In genomic region chr7:1537631-1538412, GRCh38 we compare ENCODE assay signal across 8 cellular contexts.
DNase-seq lines count a peak whose midpoint lies in the region; ATAC-seq and TF ChIP-seq lines count a peak whose summit lies in the region.

No MANE protein-coding gene starts in this region.

- TF ChIP-seq RAD21 in Ishikawa (IDR thresholded peaks at IDR 0.05; ENCODE audit: low read depth), result no peak

- DNase-seq in AG04449 (ENCODE audit: low read depth, low spot score) (peak; percentile 76), brain microvascular endothelial cell (peak; percentile 100), inferior parietal cortex (ENCODE audit: extremely low spot score) (peak; percentile 82), skeletal muscle cell (ENCODE audit: low read depth) (peak; percentile 79), SKM-1 (lab: John Stamatoyannopoulos, UW; ENCODE audit: unreplicated experiment) (no peak), activated gamma-delta T cell treated with Interleukin-2 at 50 U/mL for 16 hours (no peak)

- no peak for ATAC-seq in HG03196 (IDR thresholded peaks at IDR 0.05; ENCODE audit: unreplicated experiment)

- H3K27ac ChIP-seq in brain microvascular endothelial cell, result peak overlapping the region; percentile 99

- TF ChIP-seq CTCF in AG04449 (IDR thresholded peaks at IDR 0.05; ENCODE audit: insufficient read depth, low read length, missing control alignments) (no peak), brain microvascular endothelial cell (IDR thresholded peaks at IDR 0.05; ENCODE audit: low read depth, low read length, missing control alignments) (no peak)

- POLR2A ChIA-PET in AG04449 (lab: Yijun Ruan, JAX), result interaction anchor here (1.0 kb wide), 1 partner anchor 17 kb away, joined by 3 read pairs; no protein-coding TSS in a partner anchor

- peaks cover 38% of the 10 kb centered on the region for H3K36me3 ChIP-seq in brain microvascular endothelial cell (replicated peaks)

- no peaks in the 10 kb centered on the region for H3K27me3 ChIP-seq in brain microvascular endothelial cell (replicated peaks)

- CTCF ChIA-PET in AG04449 (lab: Yijun Ruan, JAX), result no interaction called here

- TF ChIP-seq EP300 in Ishikawa (IDR thresholded peaks at IDR 0.05; ENCODE audit: borderline replicate concordance), result no peak

- in situ Hi-C loops in brain microvascular endothelial cell (cut with HindIII; ENCODE audit: low pct_ligation_motif_present, low sequenced_read_pairs), result no loop called here

- H3K4me3 ChIP-seq in AG04449 (ENCODE audit: low read depth, low read length) (peak overlapping the region; percentile 68), brain microvascular endothelial cell (ENCODE audit: low read depth, low read length) (peak overlapping the region; percentile 55), skeletal muscle cell (ENCODE audit: low read depth, low read length) (peak overlapping the region; percentile 38)

TF ChIP-seq in Ishikawa, 13 proteins besides CTCF, POLR2A, EP300 and RAD21:
- TF ChIP-seq TEAD4 (IDR thresholded peaks at IDR 0.05), result peak; percentile 75
- TF ChIP-seq EGR1 (IDR thresholded peaks at IDR 0.05), result peak; percentile 63
- no peak for TF ChIP-seq REST (IDR thresholded peaks at IDR 0.05; ENCODE audit: low read depth)
- no peak for TF ChIP-seq YY1 (IDR thresholded peaks at IDR 0.05; ENCODE audit: low read depth)
- TF ChIP-seq, protein P1, sequence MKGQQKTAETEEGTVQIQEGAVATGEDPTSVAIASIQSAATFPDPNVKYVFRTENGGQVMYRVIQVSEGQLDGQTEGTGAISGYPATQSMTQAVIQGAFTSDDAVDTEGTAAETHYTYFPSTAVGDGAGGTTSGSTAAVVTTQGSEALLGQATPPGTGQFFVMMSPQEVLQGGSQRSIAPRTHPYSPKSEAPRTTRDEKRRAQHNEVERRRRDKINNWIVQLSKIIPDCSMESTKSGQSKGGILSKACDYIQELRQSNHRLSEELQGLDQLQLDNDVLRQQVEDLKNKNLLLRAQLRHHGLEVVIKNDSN (IDR thresholded peaks at IDR 0.05), result 0 out of 2 replicates have a peak, but pooled peaks have one; percentile 11
- TF ChIP-seq TAF1 (IDR thresholded peaks at IDR 0.05; ENCODE audit: low read depth), result peak; percentile 12; the same call in 1 of the 2 replicates
- peak; percentile 85 for TF ChIP-seq NFIC (IDR thresholded peaks at IDR 0.05)
- TF ChIP-seq ZBTB7A (IDR thresholded peaks at IDR 0.05; ENCODE audit: low read depth), result no peak; the same call in 1 of the 2 replicates
- TF ChIP-seq CEBPB (IDR thresholded peaks at IDR 0.05), result no peak
- no peak for TF ChIP-seq FOXM1 (IDR thresholded peaks at IDR 0.05; ENCODE audit: borderline replicate concordance, low read depth)

Comparison
In these comparisons a context has a peak if more than half of its experiments do, and no peak if none do; other contexts are left out.
1. DNase-seq: peak in AG04449 (single experiment), brain microvascular endothelial cell (single experiment), inferior parietal cortex (single experiment) and skeletal muscle cell (single experiment); none in SKM-1 (single experiment) and activated gamma-delta T cell treated with Interleukin-2 at 50 U/mL for 16 hours (single experiment).
2. Peak in every context shown above with its lines, with median percentiles within 50 percentile points of each other: H3K4me3 ChIP-seq.